Comparison of ENCODE assay signal across 20 cellular contexts in the genomic region with DNA sequence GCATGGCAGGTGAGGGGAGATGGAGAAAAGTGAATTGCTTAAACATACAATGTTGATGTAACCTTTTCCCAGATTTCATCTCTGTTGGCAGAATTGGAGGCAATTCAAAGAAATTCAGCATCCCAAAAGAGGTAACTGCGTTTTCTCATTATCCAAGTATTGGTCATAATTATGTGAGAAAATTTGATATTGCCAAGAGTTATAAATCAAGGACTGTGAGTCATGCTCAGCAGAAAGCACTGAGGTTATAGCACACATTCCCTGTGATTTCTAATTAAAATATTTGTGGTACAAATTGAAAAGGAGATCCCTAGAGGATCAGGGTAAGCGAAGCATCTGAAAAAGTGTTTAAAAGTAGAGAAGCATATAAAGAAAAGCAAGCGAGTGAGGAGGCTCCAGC. TPM values are rescaled to one million over a fixed set of nuclear protein-coding genes. Genes with fewer than 3 reads are reported as not detected.
DNase-seq lines count a peak whose midpoint lies in the region; ATAC-seq and TF ChIP-seq lines count a peak whose summit lies in the region.
"Had no signal": no experiment of that assay in that cellular context is flagged by ENCODE, and none has a peak within 500 bp of the region (broad histone marks: within the 10 kb centered on the region; RNA-seq: fewer than 3 reads in every experiment).

No MANE protein-coding gene starts in this region.

- intact Hi-C loops in right cardiac atrium (cut with DNase I) = no loop called here
- intact Hi-C loops in CD8-positive, alpha-beta T cell (cut with DNase I, micrococcal nuclease) = no loop called here

- no peak overlapping the region for H3K4me3 ChIP-seq in RWPE2 (ENCODE audit: severe bottlenecking)
- no peak overlapping the region for H3K4me3 ChIP-seq in fibroblast of villous mesenchyme (ENCODE audit: low read depth, low read length)
- no peak overlapping the region for H3K4me3 ChIP-seq in skeletal muscle tissue (ENCODE audit: low read length in 3 of 3)
- no peak overlapping the region for H3K4me3 ChIP-seq in right cardiac atrium (ENCODE audit: low read length)
- no peak overlapping the region for H3K4me3 ChIP-seq in CD8-positive, alpha-beta T cell (ENCODE audit: low read depth, low read length)
- H3K4me3 ChIP-seq: coronary artery, SK-N-MC had no signal

- H3K36me3 Mint-ChIP-seq in CD8-positive, alpha-beta T cell = peaks cover 89% of the 10 kb centered on the region

- CTCF ChIA-PET in CD8-positive, alpha-beta T cell (lab: Charles Lee) = no interaction called here

- DNase-seq in AG20443 (ENCODE audit: low spot score) (peak; percentile 51), RWPE2 (ENCODE audit: low spot score) (no peak), fibroblast of villous mesenchyme (ENCODE audit: low read depth) (peak; percentile 78), right cardiac atrium (no peak), globus pallidus (ENCODE audit: low spot score) (no peak)
- no peak for DNase-seq in CD8-positive, alpha-beta T cell
- DNase-seq: activated CD4-positive, alpha-beta T cell treated with anti-CD3 and anti-CD28 coated beads, Interleukin-2, amount 50 U/mL, for 4 hours; activated T-cell treated with anti-CD3 and anti-CD28 coated beads, Interleukin-2, amount 50 U/mL, for 48 hours; C1 segment of cervical spinal cord; kidney; midbrain; NCI-H146; NCI-H510A; occipital lobe; OCI-M1; stimulated activated naive CD4-positive, alpha-beta T cell treated with Interleukin-2 at 50 U/mL for 16 hours had no signal

- H3K27me3 Mint-ChIP-seq in CD8-positive, alpha-beta T cell (ENCODE audit: low read depth) = no peaks in the 10 kb centered on the region

- no peak overlapping the region for H3K27ac Mint-ChIP-seq in CD8-positive, alpha-beta T cell

- H3K4me1 ChIP-seq in RWPE2 (ENCODE audit: insufficient read depth, poor library complexity, severe bottlenecking) (peaks cover 23% of the 10 kb centered on the region), skeletal muscle tissue (ENCODE audit: control insufficient read depth in 3 of 3, insufficient read depth in 3 of 3, low read length in 3 of 3) (peaks cover 24 to 34% (median 28%) of the 10 kb centered on the region in 3 donors), right cardiac atrium (ENCODE audit: control insufficient read depth, insufficient read depth, low read length) (no peaks in the 10 kb centered on the region)
- no peaks in the 10 kb centered on the region for H3K4me1 ChIP-seq in CD8-positive, alpha-beta T cell (ENCODE audit: insufficient read depth, low read length)

- H3K27ac ChIP-seq in RWPE2 (ENCODE audit: poor library complexity, severe bottlenecking) = peak overlapping the region; percentile 83
- H3K27ac ChIP-seq in skeletal muscle tissue (ENCODE audit: low read depth, low read length) = peak overlapping the region; percentile 87
- no peak overlapping the region for H3K27ac ChIP-seq in right cardiac atrium (ENCODE audit: low read length)
- H3K27ac ChIP-seq in CD8-positive, alpha-beta T cell (ENCODE audit: low read depth, low read length) = no peak overlapping the region
- H3K27ac ChIP-seq: coronary artery, SK-N-MC had no signal

- H3K9ac ChIP-seq in skeletal muscle tissue (ENCODE audit: low read depth in 1 of 3, low read length in 3 of 3) = no peak overlapping the region

- TF ChIP-seq CTCF in RWPE2 (IDR thresholded peaks at IDR 0.05; ENCODE audit: poor library complexity, severe bottlenecking) (no peak), fibroblast of villous mesenchyme (IDR thresholded peaks at IDR 0.05; ENCODE audit: insufficient read depth, low read depth, low read length) (no peak)
- no peak for TF ChIP-seq CTCF in CD8-positive, alpha-beta T cell (IDR thresholded peaks at IDR 0.05)

- H3K4me1 Mint-ChIP-seq in CD8-positive, alpha-beta T cell (ENCODE audit: low read depth) = no peaks in the 10 kb centered on the region

- H3K4me3 Mint-ChIP-seq in CD8-positive, alpha-beta T cell = no peak overlapping the region

- POLR2A ChIA-PET in CD8-positive, alpha-beta T cell (lab: Charles Lee) = no interaction called here

- no peaks in the 10 kb centered on the region for H3K9me3 Mint-ChIP-seq in CD8-positive, alpha-beta T cell

- H3K27me3 ChIP-seq in RWPE2 (ENCODE audit: insufficient read depth, poor library complexity, severe bottlenecking) = no peaks in the 10 kb centered on the region
- no peaks in the 10 kb centered on the region for H3K27me3 ChIP-seq in skeletal muscle tissue (ENCODE audit: control insufficient read depth in 3 of 3, insufficient read depth in 3 of 3, low read length in 3 of 3)
- no peaks in the 10 kb centered on the region for H3K27me3 ChIP-seq in right cardiac atrium (ENCODE audit: control insufficient read depth, insufficient read depth)
- no peaks in the 10 kb centered on the region for H3K27me3 ChIP-seq in CD8-positive, alpha-beta T cell (ENCODE audit: insufficient read depth, low read length)

- ATAC-seq in RWPE2 (ENCODE audit: low read depth) = no peak
- no peak for ATAC-seq in HG02973 (IDR thresholded peaks at IDR 0.05; ENCODE audit: unreplicated experiment)
- no peak for ATAC-seq in right cardiac atrium
- no peak for ATAC-seq in CD8-positive, alpha-beta T cell

- H3K9me3 ChIP-seq in RWPE2 (ENCODE audit: severe bottlenecking) (no peaks in the 10 kb centered on the region), skeletal muscle tissue (ENCODE audit: control insufficient read depth in 3 of 3, low read length in 3 of 3) (no peaks in the 10 kb centered on the region), right cardiac atrium (ENCODE audit: control insufficient read depth, low read length) (no peaks in the 10 kb centered on the region)
- H3K9me3 ChIP-seq in CD8-positive, alpha-beta T cell (ENCODE audit: low read length) = no peaks in the 10 kb centered on the region

- WGBS in right cardiac atrium = 95% methylated on average over 3 of the region's 3 CpGs

- H3K36me3 ChIP-seq in RWPE2 (ENCODE audit: low read depth) (peaks cover 83% of the 10 kb centered on the region), skeletal muscle tissue (ENCODE audit: control insufficient read depth in 3 of 3, insufficient read depth in 3 of 3, low read length in 3 of 3) (peaks cover 0 to 4% (median 0%) of the 10 kb centered on the region in 3 donors)
- H3K36me3 ChIP-seq in CD8-positive, alpha-beta T cell (ENCODE audit: insufficient read depth, low read length) = peaks cover 17% of the 10 kb centered on the region

RNA-seq across cellular contexts. Expression of gene TRIM45, which starts 26.3 kb away (rescaled TPM):
- total RNA-seq in fibroblast of villous mesenchyme (1.7 and 2.6 TPM in 2 replicates), skeletal muscle tissue (7.3 TPM), right cardiac atrium (10 to 100 TPM in 3 of 4 donors, 1 to 10 TPM in 1; 8.9 to 21.9 (median 18.6) TPM)
- 11.5 TPM for polyA plus RNA-seq in right cardiac atrium
- under 1 TPM in 1 of 2 experiments, not detected in 1; 0.08 TPM for total RNA-seq in CD8-positive, alpha-beta T cell

RNA-seq across cellular contexts. Expression of gene TTF2, which starts 35.1 kb away (rescaled TPM):
- total RNA-seq in fibroblast of villous mesenchyme (15.1 and 21.2 TPM in 2 replicates), skeletal muscle tissue (3.7 TPM), right cardiac atrium (10 to 100 TPM in 1 of 4 donors, 1 to 10 TPM in 3; 8.7 to 10.6 (median 9.2) TPM)
- polyA plus RNA-seq in right cardiac atrium = 2.1 TPM
- total RNA-seq in CD8-positive, alpha-beta T cell = 10 to 100 TPM; 31.5 to 33.2 TPM

Comparison
In these comparisons a context has a peak if more than half of its experiments do, and no peak if none do; other contexts are left out.
1. DNase-seq: peak in AG20443 (single experiment) and fibroblast of villous mesenchyme (single experiment); none in RWPE2 (single experiment), right cardiac atrium (0 of 3), globus pallidus (single experiment) and CD8-positive, alpha-beta T cell (0 of 7).
2. H3K27ac ChIP-seq: peak in RWPE2 (single experiment) and skeletal muscle tissue (single experiment); none in right cardiac atrium (single experiment) and CD8-positive, alpha-beta T cell (single experiment).